ENCODE assay signal across 18 cellular contexts in genomic region chr4:97073194-97073593, GRCh38.
A peak's percentile ranks its signal among the peaks of the same experiment; 100 is the strongest.
DNase-seq lines count a peak whose midpoint lies in the region; ATAC-seq, FAIRE-seq and TF ChIP-seq lines count a peak whose summit lies in the region.
"Had no signal": no experiment of that assay in that cellular context is flagged by ENCODE, and none has a peak within 500 bp of the region (broad histone marks: within the 10 kb centered on the region; RNA-seq: fewer than 3 reads in every experiment).

No MANE protein-coding gene starts in this region.

- H3K9me3 Mint-ChIP-seq in astrocyte (ENCODE audit: unreplicated experiment) = no peaks in the 10 kb centered on the region
- peaks cover 3% of the 10 kb centered on the region for H3K9me3 Mint-ChIP-seq in CD4-positive, alpha-beta T cell
- H3K9me3 Mint-ChIP-seq: GM23338 had no signal

- peak; percentile 3 for DNase-seq in HK-2 (ENCODE audit: unreplicated experiment)
- peak; percentile 21 for DNase-seq in NCI-H82 treated with DMSO at 0.1 percent for 48 hours (lab: John Stamatoyannopoulos, UW; ENCODE audit: unreplicated experiment)
- DNase-seq in astrocyte (ENCODE audit: low read depth) = peak; percentile 4
- peak; percentile 48 for DNase-seq in renal cortical epithelial cell (ENCODE audit: low read depth)
- DNase-seq in posterior vena cava (ENCODE audit: low spot score) = no peak
- DNase-seq in CD4-positive, alpha-beta T cell = no peak
- DNase-seq: DMS53; MM.1S; NCI-H2081; NCI-H524 treated with DMSO at 0.1 percent for 48 hours; NK-92 treated with Interleukin-12 subunit alpha and Interleukin-12 subunit beta, amount 100 ng/mL, for 24 hours; T-cell had no signal

- H3K4me1 ChIP-seq in astrocyte (ENCODE audit: insufficient read depth, low read length) = no peaks in the 10 kb centered on the region

- H2AFZ ChIP-seq in astrocyte (ENCODE audit: low read depth, low read length) = no peak overlapping the region
- H2AFZ ChIP-seq: GM23338 had no signal

- no peaks in the 10 kb centered on the region for H3K27me3 ChIP-seq in astrocyte (ENCODE audit: insufficient read depth, low read length)
- H3K27me3 ChIP-seq in CD4-positive, alpha-beta T cell (ENCODE audit: control insufficient read depth, insufficient read depth, low read length) = no peaks in the 10 kb centered on the region

- CTCF ChIA-PET in CD4-positive, alpha-beta T cell (lab: Charles Lee) = no interaction called here

- no peak for FAIRE-seq in astrocyte (lab: Jason Lieb, UNC)
- FAIRE-seq: G401.6, GM12891, GM19239 had no signal

- H4K20me1 ChIP-seq in astrocyte (ENCODE audit: insufficient read depth, low read length) = no peaks in the 10 kb centered on the region

- intact Hi-C loops in posterior vena cava (cut with DNase I) = no loop called here
- intact Hi-C loops in CD4-positive, alpha-beta T cell (cut with DNase I, micrococcal nuclease) = no loop called here

- no peaks in the 10 kb centered on the region for H3K4me1 Mint-ChIP-seq in astrocyte (ENCODE audit: low read depth, unreplicated experiment)
- H3K4me1 Mint-ChIP-seq in CD4-positive, alpha-beta T cell (ENCODE audit: low read depth) = no peaks in the 10 kb centered on the region
- H3K4me1 Mint-ChIP-seq: T-cell had no signal

- TF ChIP-seq CTCF in astrocyte (IDR thresholded peaks at IDR 0.05; ENCODE audit: insufficient read depth, low read depth, low read length) = no peak
- TF ChIP-seq CTCF in CD4-positive, alpha-beta T cell (IDR thresholded peaks at IDR 0.05) = no peak

- H3K27ac Mint-ChIP-seq in astrocyte (ENCODE audit: unreplicated experiment) = no peak overlapping the region
- no peak overlapping the region for H3K27ac Mint-ChIP-seq in CD4-positive, alpha-beta T cell
- H3K27ac Mint-ChIP-seq: GM23338, T-cell had no signal

- H3K36me3 Mint-ChIP-seq in astrocyte (ENCODE audit: low read depth, unreplicated experiment) = no peaks in the 10 kb centered on the region
- no peaks in the 10 kb centered on the region for H3K36me3 Mint-ChIP-seq in CD4-positive, alpha-beta T cell (ENCODE audit: low read depth)
- H3K36me3 Mint-ChIP-seq: T-cell had no signal

- no peak overlapping the region for H3K9ac ChIP-seq in astrocyte (ENCODE audit: low read length)
- H3K9ac ChIP-seq: KMS-11 had no signal

- no peaks in the 10 kb centered on the region for H3K9me3 ChIP-seq in astrocyte (ENCODE audit: insufficient read depth, low read depth, low read length)
- H3K9me3 ChIP-seq in CD4-positive, alpha-beta T cell (ENCODE audit: control insufficient read depth, low read length) = no peaks in the 10 kb centered on the region

- POLR2A ChIA-PET in CD4-positive, alpha-beta T cell (lab: Charles Lee) = no interaction called here

- no peaks in the 10 kb centered on the region for H3K27me3 Mint-ChIP-seq in astrocyte (ENCODE audit: low read depth, unreplicated experiment)
- no peaks in the 10 kb centered on the region for H3K27me3 Mint-ChIP-seq in CD4-positive, alpha-beta T cell
- H3K27me3 Mint-ChIP-seq: T-cell had no signal

- no peaks in the 10 kb centered on the region for H3K79me2 ChIP-seq in astrocyte (ENCODE audit: insufficient read depth, low read length)

- no peak overlapping the region for H3K4me3 ChIP-seq in astrocyte (ENCODE audit: insufficient read depth, low read depth, low read length)
- H3K4me3 ChIP-seq: GM23338 had no signal

- ATAC-seq in CD4-positive, alpha-beta T cell (ENCODE audit: poor library complexity) = no peak
- ATAC-seq in HG02981 (IDR thresholded peaks at IDR 0.05; ENCODE audit: unreplicated experiment) = no peak
- ATAC-seq: GM23338, T-cell had no signal

- H3K4me3 Mint-ChIP-seq in astrocyte (ENCODE audit: unreplicated experiment) = no peak overlapping the region
- no peak overlapping the region for H3K4me3 Mint-ChIP-seq in CD4-positive, alpha-beta T cell
- H3K4me3 Mint-ChIP-seq: GM23338, T-cell had no signal

- H3K36me3 ChIP-seq in astrocyte (ENCODE audit: insufficient read depth, low read length) = no peaks in the 10 kb centered on the region

- no peak overlapping the region for H3K4me2 ChIP-seq in astrocyte (ENCODE audit: low read length)
- H3K4me2 ChIP-seq: GM23338, KMS-11 had no signal

- no peak overlapping the region for H3K27ac ChIP-seq in astrocyte (ENCODE audit: low read depth, low read length)
- H3K27ac ChIP-seq in CD4-positive, alpha-beta T cell (ENCODE audit: low read depth, low read length) = no peak overlapping the region
- H3K27ac ChIP-seq: KMS-11 had no signal

Comparison
In these comparisons a context has a peak if more than half of its experiments do, and no peak if none do; other contexts are left out.
1. DNase-seq: peak in HK-2 (single experiment), NCI-H82 treated with DMSO at 0.1 percent for 48 hours (single experiment), astrocyte (single experiment) and renal cortical epithelial cell (single experiment); none in posterior vena cava (single experiment) and CD4-positive, alpha-beta T cell (0 of 10).